Comparison of ENCODE assay signal across 8 cellular contexts in genomic region chr12:96907681-96908163, GRCh38. TPM values are rescaled to one million over a fixed set of nuclear protein-coding genes. Genes with fewer than 3 reads are reported as not detected.
DNase-seq lines count a peak whose midpoint lies in the region; ATAC-seq, FAIRE-seq and TF ChIP-seq lines count a peak whose summit lies in the region.

No MANE protein-coding gene starts in this region.

- no peaks in the 10 kb centered on the region for H3K9me3 ChIP-seq in CD8-positive, alpha-beta memory T cell (ENCODE audit: low read length)
- no peaks in the 10 kb centered on the region for H3K9me3 ChIP-seq in SJCRH30 (replicated peaks)
- H3K9me3 ChIP-seq in breast epithelium, result no peaks in the 10 kb centered on the region
- H3K9me3 ChIP-seq in kidney (ENCODE audit: control insufficient read depth in 1 of 2, low read length in 2 of 2), result no peaks in the 10 kb centered on the region

- no peaks in the 10 kb centered on the region for H3K9me3 Mint-ChIP-seq in CD8-positive, alpha-beta memory T cell
- H3K9me3 Mint-ChIP-seq in stimulated activated effector memory CD8-positive, alpha-beta T cell treated with anti-CD3 and anti-CD28 coated beads, Interleukin-12 subunit alpha, Interleukin-12 subunit beta, amount 100 ng/mL, for 72 hours, result no peaks in the 10 kb centered on the region

- peaks cover 0 to 21% (median 3%) of the 10 kb centered on the region in 3 donors for H3K36me3 Mint-ChIP-seq in CD8-positive, alpha-beta memory T cell
- peaks cover 31% of the 10 kb centered on the region for H3K36me3 Mint-ChIP-seq in stimulated activated effector memory CD8-positive, alpha-beta T cell treated with anti-CD3 and anti-CD28 coated beads, Interleukin-12 subunit alpha, Interleukin-12 subunit beta, amount 100 ng/mL, for 72 hours

- DNase-seq in CD8-positive, alpha-beta memory T cell, result peak in 3 of 5 donors; percentile 1 to 49 (median 17)
- DNase-seq in SJCRH30, result peak; percentile 8 to 47
- no peak for DNase-seq in breast epithelium (ENCODE audit: low spot score in 2 of 2)
- no peak for DNase-seq in kidney
- DNase-seq in stimulated activated effector memory CD8-positive, alpha-beta T cell treated with anti-CD3 and anti-CD28 coated beads, Interleukin-12 subunit alpha, Interleukin-12 subunit beta, amount 100 ng/mL, for 72 hours (ENCODE audit: low spot score in 2 of 2), result peak in 1 of 2 donors; percentile 59
- no peak for DNase-seq in NK-92 treated with Interleukin-12 subunit alpha and Interleukin-12 subunit beta, amount 100 ng/mL, for 24 hours (lab: John Stamatoyannopoulos, UW)

- ATAC-seq in GM19023 (IDR thresholded peaks at IDR 0.05; ENCODE audit: unreplicated experiment) (peak; percentile 28), HG03159 (IDR thresholded peaks at IDR 0.05; ENCODE audit: unreplicated experiment) (peak; percentile 24)
- ATAC-seq in stimulated activated effector memory CD8-positive, alpha-beta T cell treated with anti-CD3 and anti-CD28 coated beads, Interleukin-12 subunit alpha, Interleukin-12 subunit beta, amount 100 ng/mL, for 72 hours, result peak; percentile 48

- no peaks in the 10 kb centered on the region for H3K36me3 ChIP-seq in CD8-positive, alpha-beta memory T cell (ENCODE audit: insufficient read depth, low read length)
- H3K36me3 ChIP-seq in SJCRH30 (no peaks in the 10 kb centered on the region), breast epithelium (no peaks in the 10 kb centered on the region), kidney (ENCODE audit: control insufficient read depth in 1 of 2, insufficient read depth in 2 of 2, low read length in 2 of 2) (no peaks in the 10 kb centered on the region)

- no peaks in the 10 kb centered on the region for H3K27me3 ChIP-seq in CD8-positive, alpha-beta memory T cell (ENCODE audit: insufficient read depth, low read length, poor library complexity, severe bottlenecking)
- H3K27me3 ChIP-seq in SJCRH30 (no peaks in the 10 kb centered on the region), breast epithelium (no peaks in the 10 kb centered on the region)

- H3K4me3 ChIP-seq in CD8-positive, alpha-beta memory T cell (ENCODE audit: low read length), result peak overlapping the region; percentile 83
- H3K4me3 ChIP-seq in SJCRH30 (peak overlapping the region; percentile 88), breast epithelium (peak overlapping the region; percentile 87 to 97 (median 95)), kidney (ENCODE audit: low read length in 2 of 2) (peak overlapping the region; percentile 100)

- CTCF ChIA-PET in CD8-positive, alpha-beta memory T cell (lab: Charles Lee), result interaction anchor here (1.1 to 1.6 kb wide), 2 partner anchors 13 to 80 kb away, joined by 3 read pairs; no protein-coding TSS in a partner anchor

- TF ChIP-seq POLR2A in breast epithelium (IDR thresholded peaks at IDR 0.05), result no peak

- H3K4me1 Mint-ChIP-seq in CD8-positive, alpha-beta memory T cell, result peaks cover 47 to 59% (median 57%) of the 10 kb centered on the region in 3 donors
- H3K4me1 Mint-ChIP-seq in stimulated activated effector memory CD8-positive, alpha-beta T cell treated with anti-CD3 and anti-CD28 coated beads, Interleukin-12 subunit alpha, Interleukin-12 subunit beta, amount 100 ng/mL, for 72 hours, result peaks cover 43% of the 10 kb centered on the region

- no peak for FAIRE-seq in kidney (lab: Jason Lieb, UNC)

- POLR2A ChIA-PET in CD8-positive, alpha-beta memory T cell (lab: Charles Lee), result interaction anchor here (1.0 kb wide), 1 partner anchor 508 kb away, joined by 3 read pairs; no protein-coding TSS in a partner anchor

- intact Hi-C loops in breast epithelium (cut with DNase I; ENCODE audit: low total_unique reads), result no loop called here
- intact Hi-C loops in kidney (cut with DNase I), result no loop called here

- no peak for TF ChIP-seq CTCF in breast epithelium (IDR thresholded peaks at IDR 0.05)
- TF ChIP-seq CTCF in kidney (IDR thresholded peaks at IDR 0.05; ENCODE audit: borderline replicate concordance, extremely low read depth, insufficient read depth), result no peak

- peak overlapping the region; percentile 91 to 99 (median 98) for H3K27ac Mint-ChIP-seq in CD8-positive, alpha-beta memory T cell
- peak overlapping the region; percentile 98 for H3K27ac Mint-ChIP-seq in stimulated activated effector memory CD8-positive, alpha-beta T cell treated with anti-CD3 and anti-CD28 coated beads, Interleukin-12 subunit alpha, Interleukin-12 subunit beta, amount 100 ng/mL, for 72 hours

- peak overlapping the region; percentile 98 for H3K27ac ChIP-seq in CD8-positive, alpha-beta memory T cell (ENCODE audit: low read depth, low read length)
- H3K27ac ChIP-seq in SJCRH30 (peak overlapping the region; percentile 55), breast epithelium (peak overlapping the region; percentile 95), kidney (ENCODE audit: low read depth in 2 of 2, low read length in 2 of 2) (peak overlapping the region; percentile 67 to 82)

- H3K4me3 Mint-ChIP-seq in CD8-positive, alpha-beta memory T cell, result peak overlapping the region; percentile 87 to 98 (median 96)
- H3K4me3 Mint-ChIP-seq in stimulated activated effector memory CD8-positive, alpha-beta T cell treated with anti-CD3 and anti-CD28 coated beads, Interleukin-12 subunit alpha, Interleukin-12 subunit beta, amount 100 ng/mL, for 72 hours, result peak overlapping the region; percentile 82

- peaks cover 0 to 3% of the 10 kb centered on the region in 2 donors for H3K27me3 Mint-ChIP-seq in CD8-positive, alpha-beta memory T cell

- peaks cover 34% of the 10 kb centered on the region for H3K4me1 ChIP-seq in CD8-positive, alpha-beta memory T cell (ENCODE audit: insufficient read depth, low read length)
- H3K4me1 ChIP-seq in SJCRH30, result peaks cover 6% of the 10 kb centered on the region; the same call in 1 of the 2 replicates
- H3K4me1 ChIP-seq in breast epithelium, result no peaks in the 10 kb centered on the region
- H3K4me1 ChIP-seq in kidney (ENCODE audit: control insufficient read depth in 1 of 2, insufficient read depth in 1 of 2, low read depth in 1 of 2, low read length in 2 of 2), result peaks cover 8 to 16% of the 10 kb centered on the region in 2 donors

- peak overlapping the region; percentile 67 to 93 for H3K9ac ChIP-seq in kidney (ENCODE audit: low read length in 2 of 2)

RNA-seq across cellular contexts. Expression of gene NEDD1, which starts 0.7 kb away (rescaled TPM):
- 10 to 100 TPM; 36.2 to 42.2 TPM for total RNA-seq in CD8-positive, alpha-beta memory T cell
- 32.9 TPM for polyA plus RNA-seq in CD8-positive, alpha-beta memory T cell
- total RNA-seq in SJCRH30 (2014; rRNA removed; shearing (Covaris generic)), result 44.8 and 54.1 TPM in 2 replicates
- 10 to 100 TPM; 11.5 to 26.8 (median 19.0) TPM for total RNA-seq in breast epithelium
- total RNA-seq in kidney, result 14.3 TPM
- polyA plus RNA-seq in kidney (ENCODE audit: insufficient read depth, low read depth, low replicate concordance), result 4.2 TPM

Comparison
In these comparisons a context has a peak if more than half of its experiments do, and no peak if none do; other contexts are left out.
1. DNase-seq: peak in CD8-positive, alpha-beta memory T cell (3 of 5) and SJCRH30 (2 of 2); none in breast epithelium (0 of 2), kidney (single experiment) and NK-92 treated with Interleukin-12 subunit alpha and Interleukin-12 subunit beta, amount 100 ng/mL, for 24 hours (single experiment).
2. Peak in every context shown above with its lines, with median percentiles within 50 percentile points of each other: H3K27ac ChIP-seq, H3K4me3 ChIP-seq and ATAC-seq.